ENCODE assay signal across 1 cellular context in genomic region chr17:78214016-78214705, GRCh38.
TF ChIP-seq lines count a peak whose summit lies in the region.

TSS of gene BIRC5 (plus strand) at chr17:78214253. CDS start at chr17:78214317, 64 bp downstream.

TF ChIP-seq in HEK293, 187 proteins besides CTCF, POLR2A, EP300 and RAD21 (continued from another document and continues in another):
- no peak for TF ChIP-seq ZNF37A (tag by site-specific recombination; IDR thresholded peaks at IDR 0.05)
- peak; percentile 67; the same call in 1 of the 2 replicates for TF ChIP-seq PRDM4 (tag by site-specific recombination; IDR thresholded peaks at IDR 0.05)
- no peak for TF ChIP-seq ZNF169 (tag by site-specific recombination; IDR thresholded peaks at IDR 0.05)
- no peak for TF ChIP-seq MYNN (tag by site-specific recombination; IDR thresholded peaks at IDR 0.05; ENCODE audit: borderline replicate concordance)
- TF ChIP-seq ZNF629 (tag by site-specific recombination; IDR thresholded peaks at IDR 0.05), result peak; percentile 45; the same call in 1 of the 2 replicates
- TF ChIP-seq ZNF2 (tag by site-specific recombination; IDR thresholded peaks at IDR 0.05), result peak; percentile 52; the same call in 1 of the 2 replicates
- peak; percentile 74 for TF ChIP-seq BCL6B (tag by site-specific recombination; IDR thresholded peaks at IDR 0.05)
- TF ChIP-seq KLF16 (tag by site-specific recombination; IDR thresholded peaks at IDR 0.05), result peak; percentile 98
- TF ChIP-seq ZNF292 (tag by site-specific recombination; IDR thresholded peaks at IDR 0.05; ENCODE audit: borderline replicate concordance, low read depth), result no peak
- peak; percentile 49; the same call in 1 of the 2 replicates for TF ChIP-seq WT1 (tag by site-specific recombination; IDR thresholded peaks at IDR 0.05)
- peak; percentile 68; the same call in 1 of the 2 replicates for TF ChIP-seq ZSCAN23 (tag by site-specific recombination; IDR thresholded peaks at IDR 0.05)
- TF ChIP-seq, protein P1, sequence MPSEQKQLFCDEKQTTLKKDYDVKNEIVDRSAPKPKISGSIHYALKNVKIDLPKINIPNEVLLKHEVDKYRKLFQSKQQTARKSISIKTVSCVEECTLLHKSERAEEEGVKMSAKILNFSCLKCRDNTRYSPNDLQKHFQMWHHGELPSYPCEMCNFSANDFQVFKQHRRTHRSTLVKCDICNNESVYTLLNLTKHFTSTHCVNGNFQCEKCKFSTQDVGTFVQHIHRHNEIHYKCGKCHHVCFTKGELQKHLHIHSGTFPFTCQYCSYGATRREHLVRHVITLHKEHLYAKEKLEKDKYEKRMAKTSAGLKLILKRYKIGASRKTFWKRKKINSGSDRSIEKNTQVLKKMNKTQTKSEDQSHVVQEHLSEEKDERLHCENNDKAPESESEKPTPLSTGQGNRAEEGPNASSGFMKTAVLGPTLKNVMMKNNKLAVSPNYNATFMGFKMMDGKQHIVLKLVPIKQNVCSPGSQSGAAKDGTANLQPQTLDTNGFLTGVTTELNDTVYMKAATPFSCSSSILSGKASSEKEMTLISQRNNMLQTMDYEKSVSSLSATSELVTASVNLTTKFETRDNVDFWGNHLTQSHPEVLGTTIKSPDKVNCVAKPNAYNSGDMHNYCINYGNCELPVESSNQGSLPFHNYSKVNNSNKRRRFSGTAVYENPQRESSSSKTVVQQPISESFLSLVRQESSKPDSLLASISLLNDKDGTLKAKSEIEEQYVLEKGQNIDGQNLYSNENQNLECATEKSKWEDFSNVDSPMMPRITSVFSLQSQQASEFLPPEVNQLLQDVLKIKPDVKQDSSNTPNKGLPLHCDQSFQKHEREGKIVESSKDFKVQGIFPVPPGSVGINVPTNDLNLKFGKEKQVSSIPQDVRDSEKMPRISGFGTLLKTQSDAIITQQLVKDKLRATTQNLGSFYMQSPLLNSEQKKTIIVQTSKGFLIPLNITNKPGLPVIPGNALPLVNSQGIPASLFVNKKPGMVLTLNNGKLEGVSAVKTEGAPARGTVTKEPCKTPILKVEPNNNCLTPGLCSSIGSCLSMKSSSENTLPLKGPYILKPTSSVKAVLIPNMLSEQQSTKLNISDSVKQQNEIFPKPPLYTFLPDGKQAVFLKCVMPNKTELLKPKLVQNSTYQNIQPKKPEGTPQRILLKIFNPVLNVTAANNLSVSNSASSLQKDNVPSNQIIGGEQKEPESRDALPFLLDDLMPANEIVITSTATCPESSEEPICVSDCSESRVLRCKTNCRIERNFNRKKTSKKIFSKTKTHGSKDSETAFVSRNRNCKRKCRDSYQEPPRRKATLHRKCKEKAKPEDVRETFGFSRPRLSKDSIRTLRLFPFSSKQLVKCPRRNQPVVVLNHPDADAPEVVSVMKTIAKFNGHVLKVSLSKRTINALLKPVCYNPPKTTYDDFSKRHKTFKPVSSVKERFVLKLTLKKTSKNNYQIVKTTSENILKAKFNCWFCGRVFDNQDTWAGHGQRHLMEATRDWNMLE (tag by site-specific recombination; conservative IDR thresholded peaks at IDR 0.05; ENCODE audit: low read depth), result peak; percentile 47; the same call in 1 of the 2 replicates
- TF ChIP-seq ZNF768 (tag by site-specific recombination; IDR thresholded peaks at IDR 0.05), result no peak
- TF ChIP-seq ZBTB44 (tag by site-specific recombination; IDR thresholded peaks at IDR 0.05), result peak; percentile 34; the same call in 1 of the 2 replicates
- no peak for TF ChIP-seq ZNF488 (tag by site-specific recombination; IDR thresholded peaks at IDR 0.05)
- TF ChIP-seq ZNF221 (tag by site-specific recombination; IDR thresholded peaks at IDR 0.05; ENCODE audit: borderline replicate concordance), result no peak
- TF ChIP-seq ZNF510 (tag by site-specific recombination; IDR thresholded peaks at IDR 0.05; ENCODE audit: insufficient replicate concordance), result no peak
- peak; percentile 79 for TF ChIP-seq ZFHX2 (tag by site-specific recombination; conservative IDR thresholded peaks at IDR 0.05)
- TF ChIP-seq KLF1 (tag by site-specific recombination; IDR thresholded peaks at IDR 0.05), result peak; percentile 88
- no peak for TF ChIP-seq ZNF664 (tag by site-specific recombination; IDR thresholded peaks at IDR 0.05)
- 0 out of 2 replicates have a peak, but pooled peaks have one; percentile 46 for TF ChIP-seq ZNF610 (tag by site-specific recombination; IDR thresholded peaks at IDR 0.05; ENCODE audit: borderline replicate concordance)
- TF ChIP-seq ZNF560 (tag by site-specific recombination; IDR thresholded peaks at IDR 0.05; ENCODE audit: borderline replicate concordance), result no peak
- TF ChIP-seq ZBTB48 (tag by site-specific recombination; IDR thresholded peaks at IDR 0.05), result peak; percentile 79
- 0 out of 2 replicates have a peak, but pooled peaks have one; percentile 17 for TF ChIP-seq GFI1B (tag by site-specific recombination; IDR thresholded peaks at IDR 0.05)
- peak; percentile 100 for TF ChIP-seq ZNF76 (tag by site-specific recombination; IDR thresholded peaks at IDR 0.05; ENCODE audit: borderline replicate concordance, low read depth)
- no peak for TF ChIP-seq ZNF140 (tag by site-specific recombination; IDR thresholded peaks at IDR 0.05)
- TF ChIP-seq SP7 (tag by site-specific recombination; IDR thresholded peaks at IDR 0.05), result peak; percentile 79
- no peak for TF ChIP-seq ZNF202 (tag by site-specific recombination; IDR thresholded peaks at IDR 0.05; ENCODE audit: borderline replicate concordance)
- no peak for TF ChIP-seq ZNF26 (tag by site-specific recombination; IDR thresholded peaks at IDR 0.05)
- TF ChIP-seq SP3 (tag by site-specific recombination; IDR thresholded peaks at IDR 0.05), result peak; percentile 100
- no peak for TF ChIP-seq BCL11B (tag by site-specific recombination; IDR thresholded peaks at IDR 0.05; ENCODE audit: low read depth)
- TF ChIP-seq, protein P2, sequence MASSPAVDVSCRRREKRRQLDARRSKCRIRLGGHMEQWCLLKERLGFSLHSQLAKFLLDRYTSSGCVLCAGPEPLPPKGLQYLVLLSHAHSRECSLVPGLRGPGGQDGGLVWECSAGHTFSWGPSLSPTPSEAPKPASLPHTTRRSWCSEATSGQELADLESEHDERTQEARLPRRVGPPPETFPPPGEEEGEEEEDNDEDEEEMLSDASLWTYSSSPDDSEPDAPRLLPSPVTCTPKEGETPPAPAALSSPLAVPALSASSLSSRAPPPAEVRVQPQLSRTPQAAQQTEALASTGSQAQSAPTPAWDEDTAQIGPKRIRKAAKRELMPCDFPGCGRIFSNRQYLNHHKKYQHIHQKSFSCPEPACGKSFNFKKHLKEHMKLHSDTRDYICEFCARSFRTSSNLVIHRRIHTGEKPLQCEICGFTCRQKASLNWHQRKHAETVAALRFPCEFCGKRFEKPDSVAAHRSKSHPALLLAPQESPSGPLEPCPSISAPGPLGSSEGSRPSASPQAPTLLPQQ (tag by site-specific recombination; IDR thresholded peaks at IDR 0.05), result peak; percentile 72; the same call in 1 of the 2 replicates
- peak; percentile 68; the same call in 1 of the 2 replicates for TF ChIP-seq ZNF324 (tag by site-specific recombination; IDR thresholded peaks at IDR 0.05)
- TF ChIP-seq BCL11A (tag by site-specific recombination; IDR thresholded peaks at IDR 0.05; ENCODE audit: low read depth), result no peak
- TF ChIP-seq ZNF555 (tag by site-specific recombination; conservative IDR thresholded peaks at IDR 0.05), result no peak
- TF ChIP-seq ZNF280C (tag by site-specific recombination; IDR thresholded peaks at IDR 0.05), result no peak
- peak; percentile 85 for TF ChIP-seq ZNF777 (tag by site-specific recombination; IDR thresholded peaks at IDR 0.05; ENCODE audit: borderline replicate concordance)
- TF ChIP-seq, protein P3, sequence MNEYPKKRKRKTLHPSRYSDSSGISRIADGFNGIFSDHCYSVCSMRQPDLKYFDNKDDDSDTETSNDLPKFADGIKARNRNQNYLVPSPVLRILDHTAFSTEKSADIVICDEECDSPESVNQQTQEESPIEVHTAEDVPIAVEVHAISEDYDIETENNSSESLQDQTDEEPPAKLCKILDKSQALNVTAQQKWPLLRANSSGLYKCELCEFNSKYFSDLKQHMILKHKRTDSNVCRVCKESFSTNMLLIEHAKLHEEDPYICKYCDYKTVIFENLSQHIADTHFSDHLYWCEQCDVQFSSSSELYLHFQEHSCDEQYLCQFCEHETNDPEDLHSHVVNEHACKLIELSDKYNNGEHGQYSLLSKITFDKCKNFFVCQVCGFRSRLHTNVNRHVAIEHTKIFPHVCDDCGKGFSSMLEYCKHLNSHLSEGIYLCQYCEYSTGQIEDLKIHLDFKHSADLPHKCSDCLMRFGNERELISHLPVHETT (tag by site-specific recombination; IDR thresholded peaks at IDR 0.05), result peak; percentile 80
- TF ChIP-seq ZNF558 (tag by site-specific recombination; IDR thresholded peaks at IDR 0.05), result no peak
- peak; percentile 95 for TF ChIP-seq ZNF335 (tag by site-specific recombination; conservative IDR thresholded peaks at IDR 0.05)
